ENCODE assay signal across 1 cellular context in genomic region chr6:18179770-18180393, GRCh38.
TF ChIP-seq lines count a peak whose summit lies in the region.

No MANE protein-coding gene starts in this region.

TF ChIP-seq in HepG2, 621 proteins besides CTCF, POLR2A, EP300 and RAD21:
- no peak for TF ChIP-seq ZFP82 (CRISPR knock-in tag; IDR thresholded peaks at IDR 0.05; ENCODE audit: borderline replicate concordance)
- no peak for TF ChIP-seq MATR3 (CRISPR knock-in tag; IDR thresholded peaks at IDR 0.05)
- TF ChIP-seq ZNF674 (CRISPR knock-in tag; IDR thresholded peaks at IDR 0.05; ENCODE audit: low read depth), result no peak
- TF ChIP-seq BRCA1 (CRISPR knock-in tag; IDR thresholded peaks at IDR 0.05), result no peak
- TF ChIP-seq HNF4G (IDR thresholded peaks at IDR 0.05; ENCODE audit: borderline replicate concordance, low read depth, low read length), result no peak
- no peak for TF ChIP-seq HNF4G (CRISPR knock-in tag; IDR thresholded peaks at IDR 0.05; ENCODE audit: borderline replicate concordance, low read depth)
- no peak for TF ChIP-seq ZNF30 (CRISPR knock-in tag; IDR thresholded peaks at IDR 0.05)
- no peak for TF ChIP-seq MYC (CRISPR knock-in tag; IDR thresholded peaks at IDR 0.05; ENCODE audit: borderline replicate concordance)
- TF ChIP-seq NR2F6 (IDR thresholded peaks at IDR 0.05), result no peak
- TF ChIP-seq NR2F6 (CRISPR knock-in tag; IDR thresholded peaks at IDR 0.05), result no peak
- no peak for TF ChIP-seq ZMYM2 (CRISPR knock-in tag; IDR thresholded peaks at IDR 0.05)
- TF ChIP-seq FOXJ3 (CRISPR knock-in tag; IDR thresholded peaks at IDR 0.05; ENCODE audit: borderline replicate concordance), result no peak
- TF ChIP-seq ZNF777 (CRISPR knock-in tag; IDR thresholded peaks at IDR 0.05), result no peak
- TF ChIP-seq ZSCAN29 (CRISPR knock-in tag; conservative IDR thresholded peaks at IDR 0.05), result no peak
- TF ChIP-seq, protein P1, sequence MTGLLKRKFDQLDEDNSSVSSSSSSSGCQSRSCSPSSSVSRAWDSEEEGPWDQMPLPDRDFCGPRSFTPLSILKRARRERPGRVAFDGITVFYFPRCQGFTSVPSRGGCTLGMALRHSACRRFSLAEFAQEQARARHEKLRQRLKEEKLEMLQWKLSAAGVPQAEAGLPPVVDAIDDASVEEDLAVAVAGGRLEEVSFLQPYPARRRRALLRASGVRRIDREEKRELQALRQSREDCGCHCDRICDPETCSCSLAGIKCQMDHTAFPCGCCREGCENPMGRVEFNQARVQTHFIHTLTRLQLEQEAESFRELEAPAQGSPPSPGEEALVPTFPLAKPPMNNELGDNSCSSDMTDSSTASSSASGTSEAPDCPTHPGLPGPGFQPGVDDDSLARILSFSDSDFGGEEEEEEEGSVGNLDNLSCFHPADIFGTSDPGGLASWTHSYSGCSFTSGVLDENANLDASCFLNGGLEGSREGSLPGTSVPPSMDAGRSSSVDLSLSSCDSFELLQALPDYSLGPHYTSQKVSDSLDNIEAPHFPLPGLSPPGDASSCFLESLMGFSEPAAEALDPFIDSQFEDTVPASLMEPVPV (CRISPR knock-in tag; IDR thresholded peaks at IDR 0.05), result no peak
TF ChIP-seq in HepG2: peak in this region for 0.
